ENCODE assay signal across 26 cellular contexts in genomic region chr5:39633057-39633456, GRCh38.
"Had no signal": no experiment of that assay in that cellular context is flagged by ENCODE, and none has a peak within 500 bp of the region (broad histone marks: within the 10 kb centered on the region; RNA-seq: fewer than 3 reads in every experiment).

No MANE protein-coding gene starts in this region.

- H3K4me1 ChIP-seq: ascending aorta had no signal

- H3K27ac ChIP-seq: ascending aorta, WERI-Rb-1 had no signal

- H3K27me3 ChIP-seq: ascending aorta had no signal

- H3K4me3 ChIP-seq: ascending aorta had no signal

- H3K36me3 ChIP-seq: ascending aorta, WERI-Rb-1 had no signal

- H3K9me3 ChIP-seq: ascending aorta had no signal

- DNase-seq: activated CD4-positive, alpha-beta memory T cell treated with anti-CD3 and anti-CD28 coated beads, Interleukin-2, amount 10 ng/mL, durations not matched to agents 7 days and 5 days; activated CD4-positive, alpha-beta T cell treated with anti-CD3 and anti-CD28 coated beads for 1 hour; activated CD4-positive, alpha-beta T cell treated with anti-CD3 and anti-CD28 coated beads for 36 hours; activated CD4-positive, alpha-beta T cell treated with anti-CD3 and anti-CD28 coated beads for 48 hours; activated CD4-positive, alpha-beta T cell treated with anti-CD3 and anti-CD28 coated beads, Interleukin-2, amount 10 ng/mL, durations not matched to agents 7 days and 5 days; activated CD4-positive, alpha-beta T cell treated with anti-CD3 and anti-CD28 coated beads, Interleukin-2, amount 50 U/mL, for 48 hours; activated CD4-positive, CD25-positive, alpha-beta regulatory T cell; activated CD8-positive, alpha-beta memory T cell treated with anti-CD3 and anti-CD28 coated beads for 24 hours; activated CD8-positive, alpha-beta memory T cell treated with anti-CD3 and anti-CD28 coated beads, Interleukin-2, amount 10 ng/mL, durations not matched to agents 7 days and 5 days; activated CD8-positive, alpha-beta memory T cell treated with anti-CD3 and anti-CD28 coated beads, Interleukin-2, amount 50 U/mL, for 48 hours; activated CD8-positive, alpha-beta T cell treated with anti-CD3 and anti-CD28 coated beads, Interleukin-2, amount 10 ng/mL, durations not matched to agents 7 days and 5 days; activated effector memory CD4-positive, alpha-beta T cell treated with Interleukin-2 at 50 U/mL for 16 hours; activated gamma-delta T cell; activated naive CD4-positive, alpha-beta T cell treated with anti-CD3 and anti-CD28 coated beads, Interleukin-2, amount 10 ng/mL, durations not matched to agents 7 days and 5 days; activated naive CD4-positive, alpha-beta T cell treated with Interleukin-2 at 50 U/mL for 16 hours; activated naive CD8-positive, alpha-beta T cell treated with anti-CD3 and anti-CD28 coated beads, Interleukin-2, amount 10 ng/mL, durations not matched to agents 7 days and 5 days; activated naive CD8-positive, alpha-beta T cell treated with anti-CD3 and anti-CD28 coated beads, Interleukin-2, amount 50 U/mL, for 24 hours; activated T-cell treated with anti-CD3 and anti-CD28 coated beads, Interleukin-2, amount 50 U/mL, for 24 hours; activated T-cell treated with anti-CD3 and anti-CD28 coated beads, Interleukin-2, amount 50 U/mL, for 48 hours; amygdala; anterior cingulate cortex; central memory CD4-positive, alpha-beta T cell; T-helper 17 cell; WERI-Rb-1 had no signal

- FAIRE-seq: TTC549 had no signal
